Comparison of ENCODE assay signal across 10 cellular contexts in genomic region chr7:27157717-27158431, GRCh38. TPM values are rescaled to one million over a fixed set of nuclear protein-coding genes. Genes with fewer than 3 reads are reported as not detected.
DNase-seq lines count a peak whose midpoint lies in the region; ATAC-seq, FAIRE-seq and TF ChIP-seq lines count a peak whose summit lies in the region.
"Had no signal": no experiment of that assay in that cellular context is flagged by ENCODE, and none has a peak within 500 bp of the region (broad histone marks: within the 10 kb centered on the region; RNA-seq: fewer than 3 reads in every experiment).

No MANE protein-coding gene starts in this region.

- FAIRE-seq in HTR-8/SVneo (lab: Jason Lieb, UNC), result no peak

- H3K36me3 Mint-ChIP-seq in Caco-2 (ENCODE audit: insufficient read depth, unreplicated experiment), result peaks cover 20% of the 10 kb centered on the region
- no peaks in the 10 kb centered on the region for H3K36me3 Mint-ChIP-seq in activated B cell treated with CpG ODN at 0.5 μM for 24 hours (ENCODE audit: low read depth)

- H3K27me3 Mint-ChIP-seq in Caco-2 (ENCODE audit: insufficient read depth, unreplicated experiment) (no peaks in the 10 kb centered on the region), activated B cell treated with CpG ODN at 0.5 μM for 24 hours (peaks cover 76% of the 10 kb centered on the region)

- peaks cover 7% of the 10 kb centered on the region for H3K4me1 Mint-ChIP-seq in Caco-2 (ENCODE audit: low read depth, unreplicated experiment)
- H3K4me1 Mint-ChIP-seq in activated B cell treated with CpG ODN at 0.5 μM for 24 hours, result peaks cover 38% of the 10 kb centered on the region

- H3K27me3 ChIP-seq in Caco-2 (replicated peaks; ENCODE audit: control insufficient read depth, insufficient read depth, low read length), result no peaks in the 10 kb centered on the region

- H3K4me1 ChIP-seq in Caco-2, result peaks cover 7% of the 10 kb centered on the region
- peaks cover 40% of the 10 kb centered on the region for H3K4me1 ChIP-seq in mucosa of descending colon (ENCODE audit: low read depth)

- H3K4me3 Mint-ChIP-seq in Caco-2 (ENCODE audit: unreplicated experiment) (peak overlapping the region; percentile 93), activated B cell treated with CpG ODN at 0.5 μM for 24 hours (peak overlapping the region; percentile 37)

- POLR2A ChIA-PET in Caco-2 (lab: Charles Lee) (no interaction called here), activated B cell treated with CpG ODN at 0.5 μM for 24 hours (lab: Charles Lee) (no interaction called here)

- H3K4me3 ChIP-seq in Caco-2 (ENCODE audit: low read depth, low read length) (no peak overlapping the region), mucosa of descending colon (peak overlapping the region; percentile 7)

- no peak overlapping the region for H3K27ac Mint-ChIP-seq in Caco-2 (ENCODE audit: unreplicated experiment)
- H3K27ac Mint-ChIP-seq in activated B cell treated with CpG ODN at 0.5 μM for 24 hours, result peak overlapping the region; percentile 28

- no peaks in the 10 kb centered on the region for H3K9me3 ChIP-seq in Caco-2
- H3K9me3 ChIP-seq in mucosa of descending colon, result no peaks in the 10 kb centered on the region
- H3K9me3 ChIP-seq: esophagus squamous epithelium had no signal

- no peak for ATAC-seq in activated B cell treated with CpG ODN at 0.5 μM for 24 hours (ENCODE audit: low read depth)
- peak; percentile 44 for ATAC-seq in mucosa of descending colon

- intact Hi-C loops in Caco-2 (cut with micrococcal nuclease; ENCODE audit: unreplicated experiment) (no loop called here), activated B cell treated with CpG ODN at 0.5 μM for 24 hours (cut with micrococcal nuclease) (loop anchor here (1.0 to 2.0 kb wide), 2 partner anchors 7 to 91 kb away; partner anchors contain the start of gene HOXA9), mucosa of descending colon (cut with DNase I, micrococcal nuclease) (loop anchor here in 1 of 2 donors (10.0 kb wide), 1 partner anchor 783 kb away; no protein-coding TSS in a partner anchor)

- TF ChIP-seq CTCF in Caco-2 (IDR thresholded peaks at IDR 0.05; ENCODE audit: insufficient read depth in 1 of 2, low read depth in 1 of 2, low read length in 1 of 2, severe bottlenecking in 1 of 2, unreplicated experiment in 1 of 2) (no peak), activated B cell treated with CpG ODN at 0.5 μM for 24 hours (IDR thresholded peaks at IDR 0.05) (no peak), mucosa of descending colon (IDR thresholded peaks at IDR 0.05) (no peak), GM13976 (IDR thresholded peaks at IDR 0.05; ENCODE audit: borderline replicate concordance, control extremely low read depth, extremely low read depth, insufficient read depth, missing control alignments) (no peak)

- H3K36me3 ChIP-seq in Caco-2 (ENCODE audit: control insufficient read depth, insufficient read depth, low read length) (no peaks in the 10 kb centered on the region; the same call in 1 of the 2 replicates), mucosa of descending colon (ENCODE audit: low read depth) (no peaks in the 10 kb centered on the region)
- H3K36me3 ChIP-seq: esophagus squamous epithelium had no signal

- in situ Hi-C loops in GM13976 (cut with MboI; ENCODE audit: low sequenced_read_pairs, unreplicated experiment), result loop anchor here (5.0 to 25.0 kb wide), 4 partner anchors 303 to 783 kb away; no protein-coding TSS in a partner anchor

- DNase-seq in Caco-2, result peak in 1 of 2 experiments; percentile 29
- no peak for DNase-seq in activated B cell treated with CpG ODN at 0.5 μM for 24 hours
- peak; percentile 65 to 76 (median 76) for DNase-seq in mucosa of descending colon
- DNase-seq in NCI-H510A (lab: John Stamatoyannopoulos, UW), result no peak
- DNase-seq in GM13976 (ENCODE audit: low spot score), result no peak
- no peak for DNase-seq in HTR-8/SVneo (ENCODE audit: insufficient read length, low spot score)
- DNase-seq: amniotic stem cell, DMS53, esophagus squamous epithelium, MV-4-11 had no signal

- CTCF ChIA-PET in Caco-2 (lab: Charles Lee), result interaction anchor here (1.3 kb wide), 1 partner anchor 10 kb away, joined by 5 read pairs; no protein-coding TSS in a partner anchor
- CTCF ChIA-PET in activated B cell treated with CpG ODN at 0.5 μM for 24 hours (lab: Charles Lee), result interaction anchor here (1.0 kb wide), 2 partner anchors 471 to 476 kb away, joined by 3 to 4 read pairs; no protein-coding TSS in a partner anchor

- BruUV-seq in Caco-2 (replicated peaks; lab: Mats Ljungman, UMichigan), result no TSS peak

- H3K9me3 Mint-ChIP-seq in Caco-2 (ENCODE audit: unreplicated experiment) (no peaks in the 10 kb centered on the region), activated B cell treated with CpG ODN at 0.5 μM for 24 hours (no peaks in the 10 kb centered on the region)

RNA-seq across cellular contexts. Expression of gene HOXA7, which starts 1.4 kb away (rescaled TPM):
- total RNA-seq in Caco-2 (2022) (19.7 and 19.9 TPM in 2 replicates), activated B cell treated with CpG ODN at 0.5 μM for 24 hours (not detected in 2 replicates), mucosa of descending colon (10 to 100 TPM; 17.1 to 29.8 (median 27.9) TPM)

RNA-seq across cellular contexts. Expression of gene HOXA3, which starts 5.5 kb away (rescaled TPM):
- total RNA-seq in Caco-2 (2022) (19.9 and 22.6 TPM in 2 replicates), activated B cell treated with CpG ODN at 0.5 μM for 24 hours (not detected in 2 replicates), mucosa of descending colon (10 to 100 TPM; 19.9 to 38.1 (median 20.5) TPM)

RNA-seq across cellular contexts. Expression of gene HOXA9, which starts 7.5 kb away (rescaled TPM):
- total RNA-seq in Caco-2 (2022), result 14.4 and 16.7 TPM in 2 replicates
- not detected in 2 replicates for total RNA-seq in activated B cell treated with CpG ODN at 0.5 μM for 24 hours
- total RNA-seq in mucosa of descending colon, result 10 to 100 TPM; 22.0 to 27.9 (median 25.0) TPM

RNA-seq across cellular contexts. Expression of gene HOXA6, which starts 10.3 kb away (rescaled TPM):
- total RNA-seq in Caco-2 (2022) (5.6 and 8.1 TPM in 2 replicates), activated B cell treated with CpG ODN at 0.5 μM for 24 hours (not detected in 2 replicates), mucosa of descending colon (10 to 100 TPM; 20.2 to 39.5 (median 20.5) TPM)

RNA-seq across cellular contexts. Expression of gene HOXA5, which starts 14.4 kb away (rescaled TPM):
- total RNA-seq in Caco-2 (2022) (4.3 and 4.9 TPM in 2 replicates), activated B cell treated with CpG ODN at 0.5 μM for 24 hours (not detected in 2 replicates), mucosa of descending colon (10 to 100 TPM; 16.1 to 26.6 (median 23.8) TPM)

Comparison
In these comparisons a context has a peak if more than half of its experiments do, and no peak if none do; other contexts are left out.
1. DNase-seq: peak in mucosa of descending colon (3 of 3); none in activated B cell treated with CpG ODN at 0.5 μM for 24 hours (single experiment), NCI-H510A (single experiment), GM13976 (single experiment) and HTR-8/SVneo (single experiment).
2. RNA of gene HOXA7, which starts 1.4 kb away (total RNA-seq): 17.1 to 29.8 TPM in mucosa of descending colon and 19.7 to 19.9 TPM in Caco-2; not detected in activated B cell treated with CpG ODN at 0.5 μM for 24 hours; every median in the first group is over 10 times any median in the second.
3. RNA of gene HOXA3, which starts 5.5 kb away (total RNA-seq): 19.9 to 22.6 TPM in Caco-2 and 19.9 to 38.1 TPM in mucosa of descending colon; not detected in activated B cell treated with CpG ODN at 0.5 μM for 24 hours; every median in the first group is over 10 times any median in the second.
4. RNA of gene HOXA9, which starts 7.5 kb away (total RNA-seq): 22.0 to 27.9 TPM in mucosa of descending colon and 14.4 to 16.7 TPM in Caco-2; not detected in activated B cell treated with CpG ODN at 0.5 μM for 24 hours; every median in the first group is over 10 times any median in the second.